14 cellular contexts compared by ENCODE assay signal in genomic region chr10:122190151-122190550, GRCh38.
DNase-seq lines count a peak whose midpoint lies in the region; ATAC-seq and TF ChIP-seq lines count a peak whose summit lies in the region.
"Had no signal": no experiment of that assay in that cellular context is flagged by ENCODE, and none has a peak within 500 bp of the region (broad histone marks: within the 10 kb centered on the region; RNA-seq: fewer than 3 reads in every experiment).

No MANE protein-coding gene starts in this region.

- peak overlapping the region in 4 of 5 experiments; percentile 32 to 98 (median 70) for H3K27ac Mint-ChIP-seq in brain
- no peak overlapping the region for H3K27ac Mint-ChIP-seq in T-helper 17 cell

- peak overlapping the region in 3 of 5 experiments; percentile 14 to 29 (median 26) for H3K4me3 Mint-ChIP-seq in brain
- no peak overlapping the region for H3K4me3 Mint-ChIP-seq in T-helper 17 cell

- H3K4me3 ChIP-seq in mucosa of descending colon, result no peak overlapping the region
- H3K4me3 ChIP-seq: MG63 had no signal

- H3K4me1 Mint-ChIP-seq in brain (peaks cover 94% of the 10 kb centered on the region), T-helper 17 cell (no peaks in the 10 kb centered on the region)

- intact Hi-C loops in mucosa of descending colon (cut with DNase I, micrococcal nuclease), result no loop called here
- intact Hi-C loops in sciatic nerve (cut with DNase I), result no loop called here

- H3K36me3 Mint-ChIP-seq in brain, result peaks cover 25% of the 10 kb centered on the region
- H3K36me3 Mint-ChIP-seq in T-helper 17 cell (ENCODE audit: low read depth), result no peaks in the 10 kb centered on the region

- H3K36me3 ChIP-seq in mucosa of descending colon (ENCODE audit: low read depth), result no peaks in the 10 kb centered on the region
- H3K36me3 ChIP-seq: BE2C, MG63 had no signal

- H3K9me3 Mint-ChIP-seq in brain, result no peaks in the 10 kb centered on the region

- H3K27me3 Mint-ChIP-seq in brain (no peaks in the 10 kb centered on the region), T-helper 17 cell (peaks cover 24% of the 10 kb centered on the region)

- TF ChIP-seq CTCF in brain (conservative IDR thresholded peaks at IDR 0.05) (no peak), mucosa of descending colon (IDR thresholded peaks at IDR 0.05) (no peak)

- no peaks in the 10 kb centered on the region for H3K9me3 ChIP-seq in mucosa of descending colon
- H3K9me3 ChIP-seq in T-helper 17 cell (ENCODE audit: control insufficient read depth, low read length, poor library complexity, severe bottlenecking), result no peaks in the 10 kb centered on the region
- H3K9me3 ChIP-seq: BE2C, MG63 had no signal

- ATAC-seq in mucosa of descending colon, result peak; percentile 9
- peak; percentile 30 for ATAC-seq in sciatic nerve
- ATAC-seq in T-helper 17 cell, result no peak

- H3K4me1 ChIP-seq in mucosa of descending colon (ENCODE audit: low read depth), result peaks cover 2% of the 10 kb centered on the region

- DNase-seq in mucosa of descending colon, result no peak
- no peak for DNase-seq in sciatic nerve (ENCODE audit: low spot score)
- DNase-seq in NCI-H748 (lab: John Stamatoyannopoulos, UW; ENCODE audit: unreplicated experiment), result no peak
- DNase-seq in RKO (ENCODE audit: low spot score), result no peak
- no peak for DNase-seq in T-helper 17 cell
- no peak for DNase-seq in DMS53 treated with DMSO at 0.1 percent for 48 hours (lab: John Stamatoyannopoulos, UW; ENCODE audit: unreplicated experiment)
- DNase-seq: H7, MG63, NCI-H1092 treated with DMSO at 0.1 percent for 48 hours, NCI-H187 treated with DMSO at 0.1 percent for 48 hours, NCI-H2171 treated with DMSO at 0.1 percent for 48 hours, SIG-M5 had no signal
